ENCODE assay signal across 2 cellular contexts in genomic region chr1:38564946-38565570, GRCh38.
TF ChIP-seq lines count a peak whose summit lies in the region.

No MANE protein-coding gene starts in this region.

TF ChIP-seq in liver, 16 proteins besides CTCF, POLR2A, EP300 and RAD21 (continued from another document):
- TF ChIP-seq YY1 (IDR thresholded peaks at IDR 0.05) (peak; percentile 41), ATF3 (IDR thresholded peaks at IDR 0.05) (no peak), ZBTB33 (IDR thresholded peaks at IDR 0.05) (no peak), SP1 (IDR thresholded peaks at IDR 0.05) (peak; percentile 34), HNF4G (IDR thresholded peaks at IDR 0.05) (peak; percentile 34)

TF ChIP-seq in HepG2, 621 proteins besides CTCF, POLR2A, EP300 and RAD21:
- TF ChIP-seq AFF4 (CRISPR knock-in tag; IDR thresholded peaks at IDR 0.05) (no peak), RFX1 (IDR thresholded peaks at IDR 0.05) (no peak), KDM1A (CRISPR knock-in tag; IDR thresholded peaks at IDR 0.05) (no peak), ZBTB8A (CRISPR knock-in tag; IDR thresholded peaks at IDR 0.05; ENCODE audit: borderline replicate concordance, low read depth) (no peak), THAP8 (CRISPR knock-in tag; IDR thresholded peaks at IDR 0.05; ENCODE audit: borderline replicate concordance) (no peak), ZNF839 (CRISPR knock-in tag; IDR thresholded peaks at IDR 0.05; ENCODE audit: borderline replicate concordance) (no peak), ZNF260 (CRISPR knock-in tag; IDR thresholded peaks at IDR 0.05; ENCODE audit: borderline replicate concordance, low read depth) (no peak), SP5 (CRISPR knock-in tag; IDR thresholded peaks at IDR 0.05; ENCODE audit: borderline replicate concordance, low read depth) (no peak), GATAD2A (CRISPR knock-in tag; IDR thresholded peaks at IDR 0.05) (no peak), SP4 (CRISPR knock-in tag; IDR thresholded peaks at IDR 0.05) (no peak), ZNF432 (CRISPR knock-in tag; IDR thresholded peaks at IDR 0.05; ENCODE audit: borderline replicate concordance) (no peak), ZBED4 (CRISPR knock-in tag; IDR thresholded peaks at IDR 0.05; ENCODE audit: borderline replicate concordance) (no peak)
TF ChIP-seq in HepG2: peak in this region for 0.
